ENCODE assay signal across 1 cellular context in the genomic region with DNA sequence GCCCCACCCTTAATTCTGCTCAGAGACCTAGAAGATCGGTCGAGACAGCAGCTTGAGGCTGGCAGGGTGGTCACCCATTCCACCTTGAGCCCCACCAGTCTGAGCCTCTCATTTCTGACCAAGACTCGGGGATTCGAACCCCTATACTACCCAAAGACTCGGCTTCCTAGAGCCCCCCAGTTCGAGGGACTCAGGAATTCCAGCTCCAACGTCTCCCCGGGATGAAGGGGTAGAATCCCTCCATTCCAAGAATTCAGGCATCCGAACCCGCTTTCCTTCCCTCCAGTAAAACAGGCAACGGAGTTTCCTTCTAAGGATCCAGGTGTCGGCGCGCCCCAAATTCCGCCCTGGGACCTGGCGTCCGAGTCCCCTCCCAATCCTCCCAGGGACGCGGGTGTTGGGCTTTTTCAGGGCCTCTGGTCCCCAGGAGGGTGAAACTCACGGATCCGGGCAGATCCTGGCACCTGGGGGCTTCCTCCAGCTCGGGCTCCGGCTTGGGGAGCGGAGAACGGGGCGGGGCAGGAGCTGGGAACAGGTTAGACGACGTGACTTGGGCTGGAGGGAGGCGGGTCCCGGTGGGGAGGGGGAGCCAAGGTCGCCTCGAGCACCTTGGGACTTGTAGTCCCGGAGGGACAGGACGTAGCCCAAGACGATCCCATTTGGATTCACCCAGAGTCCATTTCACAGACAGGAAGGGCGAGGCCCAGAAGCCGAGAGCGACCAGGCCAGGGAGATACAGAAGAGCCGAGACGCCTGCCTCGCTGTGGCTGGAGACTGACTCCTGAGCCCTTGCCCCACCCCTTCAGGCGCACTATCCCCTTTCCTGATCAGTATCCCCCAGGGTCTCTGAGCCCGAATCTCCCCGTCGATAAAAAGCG.
TF ChIP-seq lines count a peak whose summit lies in the region.

A gene with protein sequence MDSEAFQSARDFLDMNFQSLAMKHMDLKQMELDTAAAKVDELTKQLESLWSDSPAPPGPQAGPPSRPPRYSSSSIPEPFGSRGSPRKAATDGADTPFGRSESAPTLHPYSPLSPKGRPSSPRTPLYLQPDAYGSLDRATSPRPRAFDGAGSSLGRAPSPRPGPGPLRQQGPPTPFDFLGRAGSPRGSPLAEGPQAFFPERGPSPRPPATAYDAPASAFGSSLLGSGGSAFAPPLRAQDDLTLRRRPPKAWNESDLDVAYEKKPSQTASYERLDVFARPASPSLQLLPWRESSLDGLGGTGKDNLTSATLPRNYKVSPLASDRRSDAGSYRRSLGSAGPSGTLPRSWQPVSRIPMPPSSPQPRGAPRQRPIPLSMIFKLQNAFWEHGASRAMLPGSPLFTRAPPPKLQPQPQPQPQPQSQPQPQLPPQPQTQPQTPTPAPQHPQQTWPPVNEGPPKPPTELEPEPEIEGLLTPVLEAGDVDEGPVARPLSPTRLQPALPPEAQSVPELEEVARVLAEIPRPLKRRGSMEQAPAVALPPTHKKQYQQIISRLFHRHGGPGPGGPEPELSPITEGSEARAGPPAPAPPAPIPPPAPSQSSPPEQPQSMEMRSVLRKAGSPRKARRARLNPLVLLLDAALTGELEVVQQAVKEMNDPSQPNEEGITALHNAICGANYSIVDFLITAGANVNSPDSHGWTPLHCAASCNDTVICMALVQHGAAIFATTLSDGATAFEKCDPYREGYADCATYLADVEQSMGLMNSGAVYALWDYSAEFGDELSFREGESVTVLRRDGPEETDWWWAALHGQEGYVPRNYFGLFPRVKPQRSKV (minus strand): TSS at position 513 of the 878 bp plus-strand sequence. CDS start 6,751 bp downstream, outside the sequence.

TF ChIP-seq in HepG2, 621 proteins besides CTCF, POLR2A, EP300 and RAD21 (continued from another document and continues in another):
- TF ChIP-seq ZNF7 (CRISPR knock-in tag; IDR thresholded peaks at IDR 0.05) (no peak), NKX3-1 (CRISPR knock-in tag; IDR thresholded peaks at IDR 0.05) (no peak), ZMYM3 (CRISPR knock-in tag; IDR thresholded peaks at IDR 0.05) (peak; percentile 98), BORCS8-MEF2B (CRISPR knock-in tag; IDR thresholded peaks at IDR 0.05) (no peak), ISX (CRISPR knock-in tag; conservative IDR thresholded peaks at IDR 0.05) (no peak), ZNF567 (CRISPR knock-in tag; IDR thresholded peaks at IDR 0.05; ENCODE audit: borderline replicate concordance) (0 out of 2 replicates have a peak, but pooled peaks have one; percentile 40), NR1H2 (CRISPR knock-in tag; IDR thresholded peaks at IDR 0.05; ENCODE audit: borderline replicate concordance, low read depth) (no peak), ZC3H13 (CRISPR knock-in tag; IDR thresholded peaks at IDR 0.05) (no peak; the same call in 1 of the 2 replicates), KDM4B (CRISPR knock-in tag; IDR thresholded peaks at IDR 0.05) (0 out of 2 replicates have a peak, but pooled peaks have one; percentile 13), SALL1 (CRISPR knock-in tag; IDR thresholded peaks at IDR 0.05) (peak; percentile 11; the same call in 1 of the 2 replicates), PHF8 (CRISPR knock-in tag; IDR thresholded peaks at IDR 0.05) (peak; percentile 66), CHD4 (IDR thresholded peaks at IDR 0.05; ENCODE audit: borderline replicate concordance, low read length) (peak; percentile 92), YY1 (IDR thresholded peaks at IDR 0.05; ENCODE audit: insufficient read depth, insufficient replicate concordance, low read depth, low read length) (peak; percentile 9), ZNF501 (CRISPR knock-in tag; IDR thresholded peaks at IDR 0.05) (no peak; the same call in none of the 2 replicates), HOXA3 (CRISPR knock-in tag; IDR thresholded peaks at IDR 0.05) (peak; percentile 57), ZNF772 (CRISPR knock-in tag; IDR thresholded peaks at IDR 0.05) (peak; percentile 29; the same call in 1 of the 2 replicates), KLF13 (CRISPR knock-in tag; IDR thresholded peaks at IDR 0.05) (no peak), PHF21A (CRISPR knock-in tag; IDR thresholded peaks at IDR 0.05) (peak; percentile 36; the same call in 1 of the 2 replicates), POLR2AphosphoS5 (IDR thresholded peaks at IDR 0.05; ENCODE audit: low read depth, low read length) (0 out of 2 replicates have a peak, but pooled peaks have one; percentile 30), ZNF12 (CRISPR knock-in tag; IDR thresholded peaks at IDR 0.05) (no peak), SPEN (CRISPR knock-in tag; IDR thresholded peaks at IDR 0.05; ENCODE audit: low read depth) (0 out of 2 replicates have a peak, but pooled peaks have one; percentile 33), SAP130 (CRISPR knock-in tag; IDR thresholded peaks at IDR 0.05; ENCODE audit: low read depth) (peak; percentile 77), RCOR2 (CRISPR knock-in tag; IDR thresholded peaks at IDR 0.05) (peak; percentile 91), ELF3 (CRISPR knock-in tag; IDR thresholded peaks at IDR 0.05) (peak; percentile 13; the same call in 1 of the 2 replicates), KLF16 (CRISPR knock-in tag; IDR thresholded peaks at IDR 0.05) (0 out of 4 replicates have a peak, but pooled peaks of 1 of the 2 experiments have one; percentile 27), ZNF839 (CRISPR knock-in tag; IDR thresholded peaks at IDR 0.05; ENCODE audit: borderline replicate concordance) (no peak), ZFY (CRISPR knock-in tag; IDR thresholded peaks at IDR 0.05) (0 out of 2 replicates have a peak, but pooled peaks have one; percentile 27), ZNF468 (CRISPR knock-in tag; IDR thresholded peaks at IDR 0.05) (no peak), MAZ (IDR thresholded peaks at IDR 0.05; ENCODE audit: borderline replicate concordance, low read depth, low read length) (peak; percentile 48; the same call in 1 of the 2 replicates), MAZ (CRISPR knock-in tag; IDR thresholded peaks at IDR 0.05; ENCODE audit: low read depth) (no peak)
- TF ChIP-seq, protein P1, sequence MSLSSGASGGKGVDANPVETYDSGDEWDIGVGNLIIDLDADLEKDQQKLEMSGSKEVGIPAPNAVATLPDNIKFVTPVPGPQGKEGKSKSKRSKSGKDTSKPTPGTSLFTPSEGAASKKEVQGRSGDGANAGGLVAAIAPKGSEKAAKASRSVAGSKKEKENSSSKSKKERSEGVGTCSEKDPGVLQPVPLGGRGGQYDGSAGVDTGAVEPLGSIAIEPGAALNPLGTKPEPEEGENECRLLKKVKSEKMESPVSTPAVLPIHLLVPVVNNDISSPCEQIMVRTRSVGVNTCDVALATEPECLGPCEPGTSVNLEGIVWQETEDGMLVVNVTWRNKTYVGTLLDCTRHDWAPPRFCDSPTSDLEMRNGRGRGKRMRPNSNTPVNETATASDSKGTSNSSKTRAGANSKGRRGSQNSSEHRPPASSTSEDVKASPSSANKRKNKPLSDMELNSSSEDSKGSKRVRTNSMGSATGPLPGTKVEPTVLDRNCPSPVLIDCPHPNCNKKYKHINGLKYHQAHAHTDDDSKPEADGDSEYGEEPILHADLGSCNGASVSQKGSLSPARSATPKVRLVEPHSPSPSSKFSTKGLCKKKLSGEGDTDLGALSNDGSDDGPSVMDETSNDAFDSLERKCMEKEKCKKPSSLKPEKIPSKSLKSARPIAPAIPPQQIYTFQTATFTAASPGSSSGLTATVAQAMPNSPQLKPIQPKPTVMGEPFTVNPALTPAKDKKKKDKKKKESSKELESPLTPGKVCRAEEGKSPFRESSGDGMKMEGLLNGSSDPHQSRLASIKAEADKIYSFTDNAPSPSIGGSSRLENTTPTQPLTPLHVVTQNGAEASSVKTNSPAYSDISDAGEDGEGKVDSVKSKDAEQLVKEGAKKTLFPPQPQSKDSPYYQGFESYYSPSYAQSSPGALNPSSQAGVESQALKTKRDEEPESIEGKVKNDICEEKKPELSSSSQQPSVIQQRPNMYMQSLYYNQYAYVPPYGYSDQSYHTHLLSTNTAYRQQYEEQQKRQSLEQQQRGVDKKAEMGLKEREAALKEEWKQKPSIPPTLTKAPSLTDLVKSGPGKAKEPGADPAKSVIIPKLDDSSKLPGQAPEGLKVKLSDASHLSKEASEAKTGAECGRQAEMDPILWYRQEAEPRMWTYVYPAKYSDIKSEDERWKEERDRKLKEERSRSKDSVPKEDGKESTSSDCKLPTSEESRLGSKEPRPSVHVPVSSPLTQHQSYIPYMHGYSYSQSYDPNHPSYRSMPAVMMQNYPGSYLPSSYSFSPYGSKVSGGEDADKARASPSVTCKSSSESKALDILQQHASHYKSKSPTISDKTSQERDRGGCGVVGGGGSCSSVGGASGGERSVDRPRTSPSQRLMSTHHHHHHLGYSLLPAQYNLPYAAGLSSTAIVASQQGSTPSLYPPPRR (CRISPR knock-in tag; IDR thresholded peaks at IDR 0.05; ENCODE audit: borderline replicate concordance): 0 out of 2 replicates have a peak, but pooled peaks have one; percentile 35
- TF ChIP-seq, protein P2, sequence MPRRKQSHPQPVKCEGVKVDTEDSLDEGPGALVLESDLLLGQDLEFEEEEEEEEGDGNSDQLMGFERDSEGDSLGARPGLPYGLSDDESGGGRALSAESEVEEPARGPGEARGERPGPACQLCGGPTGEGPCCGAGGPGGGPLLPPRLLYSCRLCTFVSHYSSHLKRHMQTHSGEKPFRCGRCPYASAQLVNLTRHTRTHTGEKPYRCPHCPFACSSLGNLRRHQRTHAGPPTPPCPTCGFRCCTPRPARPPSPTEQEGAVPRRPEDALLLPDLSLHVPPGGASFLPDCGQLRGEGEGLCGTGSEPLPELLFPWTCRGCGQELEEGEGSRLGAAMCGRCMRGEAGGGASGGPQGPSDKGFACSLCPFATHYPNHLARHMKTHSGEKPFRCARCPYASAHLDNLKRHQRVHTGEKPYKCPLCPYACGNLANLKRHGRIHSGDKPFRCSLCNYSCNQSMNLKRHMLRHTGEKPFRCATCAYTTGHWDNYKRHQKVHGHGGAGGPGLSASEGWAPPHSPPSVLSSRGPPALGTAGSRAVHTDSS (CRISPR knock-in tag; conservative IDR thresholded peaks at IDR 0.05): no peak
- TF ChIP-seq, protein P3, sequence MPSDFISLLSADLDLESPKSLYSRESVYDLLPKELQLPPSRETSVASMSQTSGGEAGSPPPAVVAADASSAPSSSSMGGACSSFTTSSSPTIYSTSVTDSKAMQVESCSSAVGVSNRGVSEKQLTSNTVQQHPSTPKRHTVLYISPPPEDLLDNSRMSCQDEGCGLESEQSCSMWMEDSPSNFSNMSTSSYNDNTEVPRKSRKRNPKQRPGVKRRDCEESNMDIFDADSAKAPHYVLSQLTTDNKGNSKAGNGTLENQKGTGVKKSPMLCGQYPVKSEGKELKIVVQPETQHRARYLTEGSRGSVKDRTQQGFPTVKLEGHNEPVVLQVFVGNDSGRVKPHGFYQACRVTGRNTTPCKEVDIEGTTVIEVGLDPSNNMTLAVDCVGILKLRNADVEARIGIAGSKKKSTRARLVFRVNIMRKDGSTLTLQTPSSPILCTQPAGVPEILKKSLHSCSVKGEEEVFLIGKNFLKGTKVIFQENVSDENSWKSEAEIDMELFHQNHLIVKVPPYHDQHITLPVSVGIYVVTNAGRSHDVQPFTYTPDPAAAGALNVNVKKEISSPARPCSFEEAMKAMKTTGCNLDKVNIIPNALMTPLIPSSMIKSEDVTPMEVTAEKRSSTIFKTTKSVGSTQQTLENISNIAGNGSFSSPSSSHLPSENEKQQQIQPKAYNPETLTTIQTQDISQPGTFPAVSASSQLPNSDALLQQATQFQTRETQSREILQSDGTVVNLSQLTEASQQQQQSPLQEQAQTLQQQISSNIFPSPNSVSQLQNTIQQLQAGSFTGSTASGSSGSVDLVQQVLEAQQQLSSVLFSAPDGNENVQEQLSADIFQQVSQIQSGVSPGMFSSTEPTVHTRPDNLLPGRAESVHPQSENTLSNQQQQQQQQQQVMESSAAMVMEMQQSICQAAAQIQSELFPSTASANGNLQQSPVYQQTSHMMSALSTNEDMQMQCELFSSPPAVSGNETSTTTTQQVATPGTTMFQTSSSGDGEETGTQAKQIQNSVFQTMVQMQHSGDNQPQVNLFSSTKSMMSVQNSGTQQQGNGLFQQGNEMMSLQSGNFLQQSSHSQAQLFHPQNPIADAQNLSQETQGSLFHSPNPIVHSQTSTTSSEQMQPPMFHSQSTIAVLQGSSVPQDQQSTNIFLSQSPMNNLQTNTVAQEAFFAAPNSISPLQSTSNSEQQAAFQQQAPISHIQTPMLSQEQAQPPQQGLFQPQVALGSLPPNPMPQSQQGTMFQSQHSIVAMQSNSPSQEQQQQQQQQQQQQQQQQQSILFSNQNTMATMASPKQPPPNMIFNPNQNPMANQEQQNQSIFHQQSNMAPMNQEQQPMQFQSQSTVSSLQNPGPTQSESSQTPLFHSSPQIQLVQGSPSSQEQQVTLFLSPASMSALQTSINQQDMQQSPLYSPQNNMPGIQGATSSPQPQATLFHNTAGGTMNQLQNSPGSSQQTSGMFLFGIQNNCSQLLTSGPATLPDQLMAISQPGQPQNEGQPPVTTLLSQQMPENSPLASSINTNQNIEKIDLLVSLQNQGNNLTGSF (CRISPR knock-in tag; IDR thresholded peaks at IDR 0.05): no peak
- TF ChIP-seq, protein P4, sequence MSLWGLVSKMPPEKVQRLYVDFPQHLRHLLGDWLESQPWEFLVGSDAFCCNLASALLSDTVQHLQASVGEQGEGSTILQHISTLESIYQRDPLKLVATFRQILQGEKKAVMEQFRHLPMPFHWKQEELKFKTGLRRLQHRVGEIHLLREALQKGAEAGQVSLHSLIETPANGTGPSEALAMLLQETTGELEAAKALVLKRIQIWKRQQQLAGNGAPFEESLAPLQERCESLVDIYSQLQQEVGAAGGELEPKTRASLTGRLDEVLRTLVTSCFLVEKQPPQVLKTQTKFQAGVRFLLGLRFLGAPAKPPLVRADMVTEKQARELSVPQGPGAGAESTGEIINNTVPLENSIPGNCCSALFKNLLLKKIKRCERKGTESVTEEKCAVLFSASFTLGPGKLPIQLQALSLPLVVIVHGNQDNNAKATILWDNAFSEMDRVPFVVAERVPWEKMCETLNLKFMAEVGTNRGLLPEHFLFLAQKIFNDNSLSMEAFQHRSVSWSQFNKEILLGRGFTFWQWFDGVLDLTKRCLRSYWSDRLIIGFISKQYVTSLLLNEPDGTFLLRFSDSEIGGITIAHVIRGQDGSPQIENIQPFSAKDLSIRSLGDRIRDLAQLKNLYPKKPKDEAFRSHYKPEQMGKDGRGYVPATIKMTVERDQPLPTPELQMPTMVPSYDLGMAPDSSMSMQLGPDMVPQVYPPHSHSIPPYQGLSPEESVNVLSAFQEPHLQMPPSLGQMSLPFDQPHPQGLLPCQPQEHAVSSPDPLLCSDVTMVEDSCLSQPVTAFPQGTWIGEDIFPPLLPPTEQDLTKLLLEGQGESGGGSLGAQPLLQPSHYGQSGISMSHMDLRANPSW (CRISPR knock-in tag; IDR thresholded peaks at IDR 0.05; ENCODE audit: borderline replicate concordance): peak; percentile 19; the same call in 1 of the 2 replicates
